1 cellular context compared by ENCODE assay signal in genomic region chr6:138773177-138774091, GRCh38.
TF ChIP-seq lines count a peak whose summit lies in the region.

TSS of gene CCDC28A (plus strand) at chr6:138773769. CDS start at chr6:138776121, 2,352 bp downstream.

TF ChIP-seq in HEK293, 187 proteins besides CTCF, POLR2A, EP300 and RAD21 (continued from another document and continues in another):
- TF ChIP-seq ZNF501 (tag by site-specific recombination; IDR thresholded peaks at IDR 0.05) = 0 out of 2 replicates have a peak, but pooled peaks have one; percentile 14
- no peak for TF ChIP-seq ZNF701 (tag by site-specific recombination; IDR thresholded peaks at IDR 0.05)
- TF ChIP-seq ZNF670 (tag by site-specific recombination; IDR thresholded peaks at IDR 0.05; ENCODE audit: low read depth) = no peak
- TF ChIP-seq ZNF10 (tag by site-specific recombination; IDR thresholded peaks at IDR 0.05) = 0 out of 2 replicates have a peak, but pooled peaks have one; percentile 16
- no peak for TF ChIP-seq KLF17 (tag by site-specific recombination; IDR thresholded peaks at IDR 0.05)
- no peak for TF ChIP-seq ZNF140 (tag by site-specific recombination; IDR thresholded peaks at IDR 0.05)
- no peak for TF ChIP-seq ZNF350 (tag by site-specific recombination; IDR thresholded peaks at IDR 0.05)
- no peak for TF ChIP-seq PRDM1 (tag by site-specific recombination; IDR thresholded peaks at IDR 0.05)
- no peak for TF ChIP-seq MEIS1 (CRISPR knock-in tag; IDR thresholded peaks at IDR 0.05; ENCODE audit: borderline replicate concordance)
- peak; percentile 74 for TF ChIP-seq ZNF24 (tag by site-specific recombination; IDR thresholded peaks at IDR 0.05)
- no peak for TF ChIP-seq ZNF175 (tag by site-specific recombination; IDR thresholded peaks at IDR 0.05)
- TF ChIP-seq PRDM2 (tag by site-specific recombination; IDR thresholded peaks at IDR 0.05; ENCODE audit: borderline replicate concordance) = no peak
- no peak for TF ChIP-seq ZNF692 (tag by site-specific recombination; IDR thresholded peaks at IDR 0.05)
- no peak for TF ChIP-seq ZNF621 (tag by site-specific recombination; IDR thresholded peaks at IDR 0.05)
- peak; percentile 80 for TF ChIP-seq KLF1 (tag by site-specific recombination; IDR thresholded peaks at IDR 0.05)
- peak; percentile 90 for TF ChIP-seq ZBTB17 (tag by site-specific recombination; IDR thresholded peaks at IDR 0.05)
- TF ChIP-seq ZNF112 (tag by site-specific recombination; IDR thresholded peaks at IDR 0.05) = no peak
- no peak for TF ChIP-seq SETDB1 (IDR thresholded peaks at IDR 0.05; ENCODE audit: insufficient read length, low read length)
- no peak; the same call in none of the 2 replicates for TF ChIP-seq ZBTB8A (tag by site-specific recombination; IDR thresholded peaks at IDR 0.05)
- no peak for TF ChIP-seq ZNF624 (tag by site-specific recombination; IDR thresholded peaks at IDR 0.05)
- TF ChIP-seq OVOL3 (tag by site-specific recombination; IDR thresholded peaks at IDR 0.05) = no peak
- TF ChIP-seq BCL6B (tag by site-specific recombination; IDR thresholded peaks at IDR 0.05) = no peak
- no peak for TF ChIP-seq ZIC2 (tag by site-specific recombination; IDR thresholded peaks at IDR 0.05)
- no peak for TF ChIP-seq ZNF488 (tag by site-specific recombination; IDR thresholded peaks at IDR 0.05)
- no peak for TF ChIP-seq ZNF626 (tag by site-specific recombination; IDR thresholded peaks at IDR 0.05)
- TF ChIP-seq ZNF202 (tag by site-specific recombination; IDR thresholded peaks at IDR 0.05; ENCODE audit: borderline replicate concordance) = no peak
- no peak; the same call in 1 of the 2 replicates for TF ChIP-seq ZNF324 (tag by site-specific recombination; IDR thresholded peaks at IDR 0.05)
- TF ChIP-seq INSM2 (tag by site-specific recombination; IDR thresholded peaks at IDR 0.05) = no peak
- no peak for TF ChIP-seq GLI4 (tag by site-specific recombination; IDR thresholded peaks at IDR 0.05)
- no peak for TF ChIP-seq ZNF513 (tag by site-specific recombination; IDR thresholded peaks at IDR 0.05)
- no peak for TF ChIP-seq ZNF48 (tag by site-specific recombination; IDR thresholded peaks at IDR 0.05)
- TF ChIP-seq PRDM6 (tag by site-specific recombination; IDR thresholded peaks at IDR 0.05) = no peak
- no peak for TF ChIP-seq ZNF707 (tag by site-specific recombination; IDR thresholded peaks at IDR 0.05)
- TF ChIP-seq ZNF248 (tag by site-specific recombination; IDR thresholded peaks at IDR 0.05) = no peak
- TF ChIP-seq ZNF138 (tag by site-specific recombination; IDR thresholded peaks at IDR 0.05; ENCODE audit: borderline replicate concordance) = no peak
- TF ChIP-seq ZNF560 (tag by site-specific recombination; IDR thresholded peaks at IDR 0.05; ENCODE audit: borderline replicate concordance) = no peak
- no peak for TF ChIP-seq ZSCAN23 (tag by site-specific recombination; IDR thresholded peaks at IDR 0.05)
- no peak for TF ChIP-seq ZNF639 (tag by site-specific recombination; IDR thresholded peaks at IDR 0.05)
- no peak for TF ChIP-seq ZNF292 (tag by site-specific recombination; IDR thresholded peaks at IDR 0.05; ENCODE audit: borderline replicate concordance, low read depth)
- TF ChIP-seq ZNF571 (tag by site-specific recombination; IDR thresholded peaks at IDR 0.05) = no peak
- no peak for TF ChIP-seq ZSCAN5A (tag by site-specific recombination; IDR thresholded peaks at IDR 0.05)
- TF ChIP-seq ZNF223 (tag by site-specific recombination; IDR thresholded peaks at IDR 0.05) = no peak
- TF ChIP-seq ZNF558 (tag by site-specific recombination; IDR thresholded peaks at IDR 0.05) = peak; percentile 29; the same call in 1 of the 2 replicates
- no peak for TF ChIP-seq HOXD13 (CRISPR knock-in tag; IDR thresholded peaks at IDR 0.05; ENCODE audit: borderline replicate concordance)
- TF ChIP-seq ZSCAN4 (tag by site-specific recombination; IDR thresholded peaks at IDR 0.05) = no peak
